Comparison of ENCODE assay signal across 21 cellular contexts in genomic region chr22:36149464-36149863, GRCh38. TPM values are rescaled to one million over a fixed set of nuclear protein-coding genes. Genes with fewer than 3 reads are reported as not detected.
DNase-seq lines count a peak whose midpoint lies in the region; ATAC-seq and TF ChIP-seq lines count a peak whose summit lies in the region.
"Had no signal": no experiment of that assay in that cellular context is flagged by ENCODE, and none has a peak within 500 bp of the region (broad histone marks: within the 10 kb centered on the region; RNA-seq: fewer than 3 reads in every experiment).

No MANE protein-coding gene starts in this region.

- no peaks in the 10 kb centered on the region for H3F3A ChIP-seq in neural progenitor cell (ENCODE audit: low read depth)

- TF ChIP-seq POLR2A in breast epithelium (IDR thresholded peaks at IDR 0.05) = no peak

- peaks cover 5 to 23% of the 10 kb centered on the region in 2 donors for H3K4me1 ChIP-seq in breast epithelium
- H3K4me1 ChIP-seq in neural progenitor cell = peaks cover 5% of the 10 kb centered on the region
- H3K4me1 ChIP-seq: colonic mucosa had no signal

- H3K9me3 ChIP-seq in breast epithelium = no peaks in the 10 kb centered on the region
- H3K9me3 ChIP-seq in neural progenitor cell (ENCODE audit: low read depth) = no peaks in the 10 kb centered on the region
- H3K9me3 ChIP-seq: Caco-2, colonic mucosa had no signal

- ATAC-seq in stimulated activated naive CD8-positive, alpha-beta T cell treated with anti-CD3 and anti-CD28 coated beads, Interleukin-15, Interleukin-2, amounts not matched to agents 100 U/mL and 50 U/mL, for 24 hours = no peak
- no peak for ATAC-seq in HG03175 (IDR thresholded peaks at IDR 0.05; ENCODE audit: unreplicated experiment)
- ATAC-seq: HCT116 had no signal

- no peak for DNase-seq in stimulated activated naive CD8-positive, alpha-beta T cell treated with anti-CD3 and anti-CD28 coated beads, Interleukin-15, Interleukin-2, amounts not matched to agents 100 U/mL and 50 U/mL, for 24 hours
- DNase-seq in breast epithelium (ENCODE audit: low spot score in 2 of 2) (no peak), mesenteric fat pad (ENCODE audit: low spot score) (peak; percentile 33), DMS153 (lab: John Stamatoyannopoulos, UW) (no peak), NCI-H2107 treated with DMSO at 0.1 percent for 48 hours (lab: John Stamatoyannopoulos, UW; ENCODE audit: unreplicated experiment) (no peak), neural progenitor cell (ENCODE audit: low spot score) (no peak)
- DNase-seq: activated CD4-positive, alpha-beta T cell treated with anti-CD3 and anti-CD28 coated beads, Interleukin-2, amount 10 ng/mL, durations not matched to agents 24 days and 14 days; amygdala; Caco-2; colonic mucosa; GDM1; NCI-H1092; NCI-H2227 treated with DMSO at 0.1 percent for 48 hours; occipital lobe; SHP77 treated with DMSO at 0.1 percent for 48 hours; stimulated activated CD4-positive, alpha-beta T cell treated with anti-CD3 and anti-CD28 coated beads, Interleukin-4, amount 100 ng/mL, for 4 hours had no signal

- H3K27ac ChIP-seq in breast epithelium (peak overlapping the region; percentile 82 to 93), neural progenitor cell (no peak overlapping the region)
- H3K27ac ChIP-seq: colonic mucosa, hepatocyte had no signal

- H3K36me3 ChIP-seq in breast epithelium (no peaks in the 10 kb centered on the region), neural progenitor cell (no peaks in the 10 kb centered on the region)
- H3K36me3 ChIP-seq: colonic mucosa had no signal

- TF ChIP-seq CTCF in breast epithelium (IDR thresholded peaks at IDR 0.05) (no peak), neural progenitor cell (IDR thresholded peaks at IDR 0.05) (no peak)

- no peak overlapping the region for H3K9ac ChIP-seq in neural progenitor cell

- H3K4me1 Mint-ChIP-seq in stimulated activated naive CD8-positive, alpha-beta T cell treated with anti-CD3 and anti-CD28 coated beads, Interleukin-15, Interleukin-2, amounts not matched to agents 100 ng/mL and 50 ng/mL, for 24 hours (ENCODE audit: low read depth) = peaks cover 51% of the 10 kb centered on the region
- peaks cover 26% of the 10 kb centered on the region for H3K4me1 Mint-ChIP-seq in neural progenitor cell

- peaks cover 6% of the 10 kb centered on the region for H3K9me3 Mint-ChIP-seq in stimulated activated naive CD8-positive, alpha-beta T cell treated with anti-CD3 and anti-CD28 coated beads, Interleukin-15, Interleukin-2, amounts not matched to agents 100 ng/mL and 50 ng/mL, for 24 hours
- peaks cover 6% of the 10 kb centered on the region for H3K9me3 Mint-ChIP-seq in neural progenitor cell
- H3K9me3 Mint-ChIP-seq: activated CD4-positive, alpha-beta T cell treated with anti-CD3 and anti-CD28 coated beads, Interleukin-2, amount 10 ng/mL, durations not matched to agents 24 days and 14 days had no signal

- peak overlapping the region; percentile 15 for H3K27ac Mint-ChIP-seq in stimulated activated naive CD8-positive, alpha-beta T cell treated with anti-CD3 and anti-CD28 coated beads, Interleukin-15, Interleukin-2, amounts not matched to agents 100 ng/mL and 50 ng/mL, for 24 hours
- no peak overlapping the region for H3K27ac Mint-ChIP-seq in neural progenitor cell

- no peak overlapping the region for H3K4me3 Mint-ChIP-seq in stimulated activated naive CD8-positive, alpha-beta T cell treated with anti-CD3 and anti-CD28 coated beads, Interleukin-15, Interleukin-2, amounts not matched to agents 100 ng/mL and 50 ng/mL, for 24 hours
- H3K4me3 Mint-ChIP-seq in neural progenitor cell = no peak overlapping the region
- H3K4me3 Mint-ChIP-seq: activated CD4-positive, alpha-beta T cell treated with anti-CD3 and anti-CD28 coated beads, Interleukin-2, amount 10 ng/mL, durations not matched to agents 24 days and 14 days had no signal

- no peaks in the 10 kb centered on the region for H3K79me2 ChIP-seq in neural progenitor cell (ENCODE audit: low read depth)
- H3K79me2 ChIP-seq: hepatocyte had no signal

- intact Hi-C loops in breast epithelium (cut with DNase I; ENCODE audit: low total_unique reads) = no loop called here

- no peak overlapping the region for H2AFZ ChIP-seq in neural progenitor cell (replicated peaks)
- H2AFZ ChIP-seq: hepatocyte had no signal

- no peak overlapping the region for H3K4me2 ChIP-seq in neural progenitor cell
- H3K4me2 ChIP-seq: hepatocyte had no signal

- H3K36me3 Mint-ChIP-seq in stimulated activated naive CD8-positive, alpha-beta T cell treated with anti-CD3 and anti-CD28 coated beads, Interleukin-15, Interleukin-2, amounts not matched to agents 100 ng/mL and 50 ng/mL, for 24 hours (ENCODE audit: low read depth) = peaks cover 36% of the 10 kb centered on the region
- H3K36me3 Mint-ChIP-seq in neural progenitor cell = no peaks in the 10 kb centered on the region

- no peak overlapping the region for H3K4me3 ChIP-seq in breast epithelium
- H3K4me3 ChIP-seq in neural progenitor cell = no peak overlapping the region
- H3K4me3 ChIP-seq: colonic mucosa, hepatocyte had no signal

- H3K27me3 ChIP-seq in breast epithelium (no peaks in the 10 kb centered on the region), neural progenitor cell (no peaks in the 10 kb centered on the region)
- H3K27me3 ChIP-seq: colonic mucosa, hepatocyte had no signal

- H3K27me3 Mint-ChIP-seq in stimulated activated naive CD8-positive, alpha-beta T cell treated with anti-CD3 and anti-CD28 coated beads, Interleukin-15, Interleukin-2, amounts not matched to agents 100 ng/mL and 50 ng/mL, for 24 hours = no peaks in the 10 kb centered on the region
- H3K27me3 Mint-ChIP-seq in neural progenitor cell (ENCODE audit: insufficient read depth, low read depth) = peaks cover 2% of the 10 kb centered on the region
- H3K27me3 Mint-ChIP-seq: activated CD4-positive, alpha-beta T cell treated with anti-CD3 and anti-CD28 coated beads, Interleukin-2, amount 10 ng/mL, durations not matched to agents 24 days and 14 days had no signal

- H4K20me1 ChIP-seq in neural progenitor cell (ENCODE audit: low read depth) = no peaks in the 10 kb centered on the region

RNA-seq across cellular contexts. Expression of gene APOL3, which starts 11.1 kb away (rescaled TPM):
- 100 to 1,000 TPM in 2 of 3 donors, 10 to 100 TPM in 1; 46.5 to 130 (median 101) TPM for total RNA-seq in breast epithelium
- total RNA-seq in mesenteric fat pad = 66.8 TPM
- not detected in 2 replicates for total RNA-seq in neural progenitor cell (ENCODE audit: low replicate concordance)
- total RNA-seq: Caco-2 had no signal

RNA-seq across cellular contexts. Expression of gene APOL4, which starts 52.1 kb away (rescaled TPM):
- 10 to 100 TPM in 2 of 3 donors, 1 to 10 TPM in 1; 4.9 to 41.3 (median 15.0) TPM for total RNA-seq in breast epithelium
- 51.4 TPM for total RNA-seq in mesenteric fat pad
- 0.56 and 0.82 TPM in 2 replicates for total RNA-seq in neural progenitor cell (ENCODE audit: low replicate concordance)
- total RNA-seq: activated CD4-positive, alpha-beta T cell treated with anti-CD3 and anti-CD28 coated beads, Interleukin-2, amount 10 ng/mL, durations not matched to agents 24 days and 14 days; Caco-2; kidney epithelial cell had no signal

Comparison
In these comparisons a context has a peak if more than half of its experiments do, and no peak if none do; other contexts are left out.
1. RNA of gene APOL3, which starts 11.1 kb away (total RNA-seq): 46.5 to 130 TPM in breast epithelium and 66.8 TPM in mesenteric fat pad (single experiment); not detected in neural progenitor cell; every median in the first group is over 10 times any median in the second.